ENCODE assay signal across 35 cellular contexts in genomic region chr2:55487686-55488085, GRCh38.
"Had no signal": no experiment of that assay in that cellular context is flagged by ENCODE, and none has a peak within 500 bp of the region (broad histone marks: within the 10 kb centered on the region; RNA-seq: fewer than 3 reads in every experiment).

No MANE protein-coding gene starts in this region.

- H3K36me3 ChIP-seq: MG63 had no signal

- H3K4me3 ChIP-seq: MG63 had no signal

- DNase-seq: MG63, MM.1S, MV-4-11, NCI-H1048, NCI-H1092, NCI-H1092 treated with DMSO at 0.1 percent for 48 hours, NCI-H1105, NCI-H1105 treated with DMSO at 0.1 percent for 48 hours, NCI-H1417, NCI-H1417 treated with DMSO at 0.1 percent for 48 hours, NCI-H1436, NCI-H1436 treated with DMSO at 0.1 percent for 48 hours, NCI-H146, NCI-H1694, NCI-H1694 treated with DMSO at 0.1 percent for 48 hours, NCI-H187, NCI-H187 treated with DMSO at 0.1 percent for 48 hours, NCI-H1930, NCI-H2029, NCI-H2029 treated with DMSO at 0.1 percent for 48 hours, NCI-H2081, NCI-H2081 treated with DMSO at 0.1 percent for 48 hours, NCI-H2107, NCI-H2171, NCI-H2171 treated with DMSO at 0.1 percent for 48 hours, NCI-H2227 treated with DMSO at 0.1 percent for 48 hours, NCI-H226, NCI-H345, NCI-H446, NCI-H446 treated with DMSO at 0.1 percent for 48 hours, NCI-H510A, NCI-H510A treated with DMSO at 0.1 percent for 48 hours, NCI-H524, NCI-H524 treated with DMSO at 0.1 percent for 48 hours, NCI-H526 had no signal

- H3K9me3 ChIP-seq: MG63 had no signal
